In the genomic region with DNA sequence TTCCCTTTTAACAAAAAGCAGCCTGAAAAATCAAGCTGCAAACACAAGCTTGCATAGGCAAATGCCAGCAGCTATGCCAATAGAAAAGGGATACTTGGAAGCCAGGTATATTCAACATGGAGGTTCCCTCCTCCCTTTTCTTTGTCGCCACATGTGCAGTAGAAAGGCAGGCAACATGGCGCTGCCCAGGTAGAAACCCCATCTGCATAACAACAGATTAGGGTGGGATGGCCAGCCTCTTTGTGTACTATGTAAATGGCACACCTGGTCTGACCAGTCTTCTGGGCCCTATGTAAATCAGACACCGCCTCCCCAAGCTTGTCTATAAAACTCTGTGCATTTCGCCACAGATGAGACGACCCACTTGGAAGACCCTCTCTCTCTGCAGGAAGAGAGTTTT, we compare ENCODE assay signal across 17 cellular contexts. TPM values are rescaled to one million over a fixed set of nuclear protein-coding genes. Genes with fewer than 3 reads are reported as not detected.
DNase-seq lines count a peak whose midpoint lies in the region; ATAC-seq and TF ChIP-seq lines count a peak whose summit lies in the region.
"Had no signal": no experiment of that assay in that cellular context is flagged by ENCODE, and none has a peak within 500 bp of the region (broad histone marks: within the 10 kb centered on the region; RNA-seq: fewer than 3 reads in every experiment).

No MANE protein-coding gene starts in this region.

- H3K27ac Mint-ChIP-seq in GM23338 (no peak overlapping the region), WTC11 (peak overlapping the region; percentile 48; the same call in 1 of the 2 replicates), type B pancreatic cell (no peak overlapping the region)
- H3K27ac Mint-ChIP-seq: CD4-positive, CD25-positive, alpha-beta regulatory T cell had no signal

- H3K9me3 Mint-ChIP-seq in GM23338 (peaks cover 16% of the 10 kb centered on the region), WTC11 (peaks cover 33% of the 10 kb centered on the region), type B pancreatic cell (peaks cover 4% of the 10 kb centered on the region)

- peaks cover 34% of the 10 kb centered on the region; the same call in 1 of the 2 replicates for H3K9me2 ChIP-seq in GM23338 (ENCODE audit: insufficient read depth)

- no peaks in the 10 kb centered on the region; the same call in 1 of the 2 replicates for H3K36me3 ChIP-seq in GM23338 (ENCODE audit: insufficient read depth)
- H3K36me3 ChIP-seq: BLaER1 treated with 17β-estradiol and CSF1 and Interleukin-3, amounts not matched to agents 10 nM and 100 nM had no signal

- peaks cover 7% of the 10 kb centered on the region; the same call in 1 of the 2 replicates for H3K4me1 ChIP-seq in GM23338 (ENCODE audit: insufficient read depth)

- H3K4me1 Mint-ChIP-seq in GM23338, result peaks cover 15% of the 10 kb centered on the region; the same call in 2 of the 3 replicates
- H3K4me1 Mint-ChIP-seq in WTC11, result peaks cover 26% of the 10 kb centered on the region
- no peaks in the 10 kb centered on the region for H3K4me1 Mint-ChIP-seq in type B pancreatic cell (ENCODE audit: unreplicated experiment)
- H3K4me1 Mint-ChIP-seq: CD4-positive, CD25-positive, alpha-beta regulatory T cell had no signal

- no peak overlapping the region for H3K4me3 ChIP-seq in GM23338
- H3K4me3 ChIP-seq: BLaER1 treated with 17β-estradiol and CSF1 and Interleukin-3, amounts not matched to agents 10 nM and 100 nM; GM12878 had no signal

- no peak overlapping the region for H2AFZ ChIP-seq in GM23338

- no peaks in the 10 kb centered on the region for H3K27me3 Mint-ChIP-seq in GM23338 (ENCODE audit: insufficient read depth, low read depth, poor library complexity)
- H3K27me3 Mint-ChIP-seq in WTC11 (ENCODE audit: low read depth), result no peaks in the 10 kb centered on the region; the same call in 1 of the 2 replicates
- no peaks in the 10 kb centered on the region for H3K27me3 Mint-ChIP-seq in type B pancreatic cell

- POLR2A ChIA-PET in WTC11 (lab: Charles Lee), result no interaction called here

- ATAC-seq in GM23338, result peak; percentile 73
- ATAC-seq in WTC11, result peak; percentile 89
- ATAC-seq in esophagus mucosa, result no peak
- ATAC-seq in GM21717 (IDR thresholded peaks at IDR 0.05; ENCODE audit: unreplicated experiment), result no peak
- ATAC-seq: GM12878, HCT116 had no signal

- no peaks in the 10 kb centered on the region for H3K79me2 ChIP-seq in GM23338 (replicated peaks; ENCODE audit: insufficient read depth)

- no peaks in the 10 kb centered on the region for H3F3A ChIP-seq in GM23338 (replicated peaks; ENCODE audit: low read depth)

- TF ChIP-seq CTCF in GM23338 (conservative IDR thresholded peaks at IDR 0.05; ENCODE audit: low read depth in 2 of 2) (no peak), WTC11 (IDR thresholded peaks at IDR 0.05) (no peak), type B pancreatic cell (conservative IDR thresholded peaks at IDR 0.05) (no peak)

- no peak overlapping the region for H3K27ac ChIP-seq in GM23338 (ENCODE audit: low read depth)
- H3K27ac ChIP-seq: BLaER1 treated with 17β-estradiol and CSF1 and Interleukin-3, amounts not matched to agents 10 nM and 100 nM had no signal

- H3K36me3 Mint-ChIP-seq in GM23338 (ENCODE audit: low read depth) (peaks cover 15% of the 10 kb centered on the region), WTC11 (peaks cover 22% of the 10 kb centered on the region), type B pancreatic cell (no peaks in the 10 kb centered on the region)
- H3K36me3 Mint-ChIP-seq: CD4-positive, CD25-positive, alpha-beta regulatory T cell had no signal

- no peaks in the 10 kb centered on the region; the same call in 1 of the 2 replicates for H4K20me1 ChIP-seq in GM23338 (replicated peaks; ENCODE audit: insufficient read depth)
- H4K20me1 ChIP-seq: BLaER1 treated with 17β-estradiol and CSF1 and Interleukin-3, amounts not matched to agents 10 nM and 100 nM had no signal

- H3K4me2 ChIP-seq in GM23338, result peak overlapping the region; percentile 42; the same call in 1 of the 2 replicates
- H3K4me2 ChIP-seq: BLaER1 treated with 17β-estradiol and CSF1 and Interleukin-3, amounts not matched to agents 10 nM and 100 nM had no signal

- CTCF ChIA-PET in WTC11 (lab: Charles Lee), result interaction anchor here (1.4 to 1.5 kb wide), 2 partner anchors 139 to 161 kb away, joined by 3 to 4 read pairs; no protein-coding TSS in a partner anchor

- H3K4me3 Mint-ChIP-seq in GM23338 (no peak overlapping the region), WTC11 (no peak overlapping the region), type B pancreatic cell (no peak overlapping the region)
- H3K4me3 Mint-ChIP-seq: CD4-positive, CD25-positive, alpha-beta regulatory T cell had no signal

- no peaks in the 10 kb centered on the region for H3K27me3 ChIP-seq in GM23338 (ENCODE audit: insufficient read depth)
- H3K27me3 ChIP-seq: BLaER1 treated with 17β-estradiol and CSF1 and Interleukin-3, amounts not matched to agents 10 nM and 100 nM had no signal

- peak; percentile 47 for DNase-seq in GM23338 (ENCODE audit: low spot score)
- peak; percentile 19 for DNase-seq in WTC11 (ENCODE audit: low spot score)
- peak; percentile 35 for DNase-seq in iPS DF 19.7 (ENCODE audit: low read depth, low spot score)
- peak; percentile 10 for DNase-seq in type B pancreatic cell (ENCODE audit: extremely low spot score, unreplicated experiment)
- DNase-seq in DMS153 (lab: John Stamatoyannopoulos, UW), result no peak
- DNase-seq: ACHN; CD4-positive, CD25-positive, alpha-beta regulatory T cell; GOT3; IMR-90; KBM-7 had no signal

TF ChIP-seq in GM23338, 12 proteins besides CTCF, POLR2A, EP300 and RAD21 (continues in another document):
- TF ChIP-seq STAT1 (IDR thresholded peaks at IDR 0.05; ENCODE audit: unreplicated experiment) (no peak), CREB1 (CRISPR knock-in tag; IDR thresholded peaks at IDR 0.05; ENCODE audit: low read depth) (no peak), ZNF331 (CRISPR knock-in tag; IDR thresholded peaks at IDR 0.05; ENCODE audit: low read depth) (no peak), JUNB (IDR thresholded peaks at IDR 0.05; ENCODE audit: unreplicated experiment) (no peak)
- TF ChIP-seq, protein P1, sequence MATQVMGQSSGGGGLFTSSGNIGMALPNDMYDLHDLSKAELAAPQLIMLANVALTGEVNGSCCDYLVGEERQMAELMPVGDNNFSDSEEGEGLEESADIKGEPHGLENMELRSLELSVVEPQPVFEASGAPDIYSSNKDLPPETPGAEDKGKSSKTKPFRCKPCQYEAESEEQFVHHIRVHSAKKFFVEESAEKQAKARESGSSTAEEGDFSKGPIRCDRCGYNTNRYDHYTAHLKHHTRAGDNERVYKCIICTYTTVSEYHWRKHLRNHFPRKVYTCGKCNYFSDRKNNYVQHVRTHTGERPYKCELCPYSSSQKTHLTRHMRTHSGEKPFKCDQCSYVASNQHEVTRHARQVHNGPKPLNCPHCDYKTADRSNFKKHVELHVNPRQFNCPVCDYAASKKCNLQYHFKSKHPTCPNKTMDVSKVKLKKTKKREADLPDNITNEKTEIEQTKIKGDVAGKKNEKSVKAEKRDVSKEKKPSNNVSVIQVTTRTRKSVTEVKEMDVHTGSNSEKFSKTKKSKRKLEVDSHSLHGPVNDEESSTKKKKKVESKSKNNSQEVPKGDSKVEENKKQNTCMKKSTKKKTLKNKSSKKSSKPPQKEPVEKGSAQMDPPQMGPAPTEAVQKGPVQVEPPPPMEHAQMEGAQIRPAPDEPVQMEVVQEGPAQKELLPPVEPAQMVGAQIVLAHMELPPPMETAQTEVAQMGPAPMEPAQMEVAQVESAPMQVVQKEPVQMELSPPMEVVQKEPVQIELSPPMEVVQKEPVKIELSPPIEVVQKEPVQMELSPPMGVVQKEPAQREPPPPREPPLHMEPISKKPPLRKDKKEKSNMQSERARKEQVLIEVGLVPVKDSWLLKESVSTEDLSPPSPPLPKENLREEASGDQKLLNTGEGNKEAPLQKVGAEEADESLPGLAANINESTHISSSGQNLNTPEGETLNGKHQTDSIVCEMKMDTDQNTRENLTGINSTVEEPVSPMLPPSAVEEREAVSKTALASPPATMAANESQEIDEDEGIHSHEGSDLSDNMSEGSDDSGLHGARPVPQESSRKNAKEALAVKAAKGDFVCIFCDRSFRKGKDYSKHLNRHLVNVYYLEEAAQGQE (IDR thresholded peaks at IDR 0.05; ENCODE audit: unreplicated experiment), result no peak

TF ChIP-seq in WTC11, 78 proteins besides CTCF, POLR2A, EP300 and RAD21 (continues in another document):
- TF ChIP-seq NFE2L1 (CRISPR knock-in tag; IDR thresholded peaks at IDR 0.05), result no peak
- TF ChIP-seq FOXJ3 (CRISPR knock-in tag; IDR thresholded peaks at IDR 0.05; ENCODE audit: borderline replicate concordance), result no peak
- TF ChIP-seq, protein P2, sequence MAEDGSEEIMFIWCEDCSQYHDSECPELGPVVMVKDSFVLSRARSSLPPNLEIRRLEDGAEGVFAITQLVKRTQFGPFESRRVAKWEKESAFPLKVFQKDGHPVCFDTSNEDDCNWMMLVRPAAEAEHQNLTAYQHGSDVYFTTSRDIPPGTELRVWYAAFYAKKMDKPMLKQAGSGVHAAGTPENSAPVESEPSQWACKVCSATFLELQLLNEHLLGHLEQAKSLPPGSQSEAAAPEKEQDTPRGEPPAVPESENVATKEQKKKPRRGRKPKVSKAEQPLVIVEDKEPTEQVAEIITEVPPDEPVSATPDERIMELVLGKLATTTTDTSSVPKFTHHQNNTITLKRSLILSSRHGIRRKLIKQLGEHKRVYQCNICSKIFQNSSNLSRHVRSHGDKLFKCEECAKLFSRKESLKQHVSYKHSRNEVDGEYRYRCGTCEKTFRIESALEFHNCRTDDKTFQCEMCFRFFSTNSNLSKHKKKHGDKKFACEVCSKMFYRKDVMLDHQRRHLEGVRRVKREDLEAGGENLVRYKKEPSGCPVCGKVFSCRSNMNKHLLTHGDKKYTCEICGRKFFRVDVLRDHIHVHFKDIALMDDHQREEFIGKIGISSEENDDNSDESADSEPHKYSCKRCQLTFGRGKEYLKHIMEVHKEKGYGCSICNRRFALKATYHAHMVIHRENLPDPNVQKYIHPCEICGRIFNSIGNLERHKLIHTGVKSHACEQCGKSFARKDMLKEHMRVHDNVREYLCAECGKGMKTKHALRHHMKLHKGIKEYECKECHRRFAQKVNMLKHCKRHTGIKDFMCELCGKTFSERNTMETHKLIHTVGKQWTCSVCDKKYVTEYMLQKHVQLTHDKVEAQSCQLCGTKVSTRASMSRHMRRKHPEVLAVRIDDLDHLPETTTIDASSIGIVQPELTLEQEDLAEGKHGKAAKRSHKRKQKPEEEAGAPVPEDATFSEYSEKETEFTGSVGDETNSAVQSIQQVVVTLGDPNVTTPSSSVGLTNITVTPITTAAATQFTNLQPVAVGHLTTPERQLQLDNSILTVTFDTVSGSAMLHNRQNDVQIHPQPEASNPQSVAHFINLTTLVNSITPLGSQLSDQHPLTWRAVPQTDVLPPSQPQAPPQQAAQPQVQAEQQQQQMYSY (CRISPR knock-in tag; IDR thresholded peaks at IDR 0.05), result no peak
- TF ChIP-seq EMX1 (CRISPR knock-in tag; IDR thresholded peaks at IDR 0.05), result no peak

RNA-seq across cellular contexts. Expression of a gene that starts 58.1 kb away (rescaled TPM):
- 4.5 and 5.2 TPM in 2 replicates for total RNA-seq in GM23338 (2014; rRNA removed; shearing (Covaris generic))
- 1.4 and 1.9 TPM in 2 replicates for polyA plus RNA-seq in GM23338 (2016; fragmentation: Nextera tagmentation; extraction: Ambion mirVana)
- total RNA-seq in WTC11 (2021), result 2.1 to 3.5 TPM (median 2.7 TPM) in 3 replicates
- 17.6 and 44.7 TPM in 2 replicates for total RNA-seq in type B pancreatic cell (ENCODE audit: low replicate concordance)
- total RNA-seq in esophagus mucosa, result 4.3 TPM
- total RNA-seq: G401, HT-29 had no signal
- polyA plus RNA-seq: CD4-positive, CD25-positive, alpha-beta regulatory T cell; GM12878 had no signal

Comparison
In these comparisons a context has a peak if more than half of its experiments do, and no peak if none do; other contexts are left out.
1. ATAC-seq: peak in GM23338 (single experiment) and WTC11 (single experiment); none in esophagus mucosa (single experiment) and GM21717 (single experiment).